Comparison of ENCODE assay signal across 7 cellular contexts in genomic region chr2:222993920-222994650, GRCh38. TPM values are rescaled to one million over a fixed set of nuclear protein-coding genes. Genes with fewer than 3 reads are reported as not detected.
DNase-seq lines count a peak whose midpoint lies in the region; ATAC-seq, FAIRE-seq and TF ChIP-seq lines count a peak whose summit lies in the region.

No MANE protein-coding gene starts in this region.

- H3K36me3 ChIP-seq in transverse colon (no peaks in the 10 kb centered on the region), small intestine (ENCODE audit: control insufficient read depth in 2 of 2, insufficient read depth in 2 of 2, low read length in 2 of 2) (no peaks in the 10 kb centered on the region)

- in situ Hi-C loops in transverse colon (cut with MboI; ENCODE audit: low pct_ligation_motif_present in 1 of 4, low pct_unique_long_range_greater_than_20kb in 1 of 4, low sequenced_read_pairs in 3 of 4): loop anchor here in 1 of 4 donors (25.0 kb wide), 1 partner anchor 618 kb away; the partner anchor contains the start of gene SCG2

- WGBS in transverse colon (ENCODE audit: low coverage in 1 of 2), 2 donors: 51 to 63% methylated on average over 4 to 8 of the region's 8 CpGs
- 53 to 70% (median 65%) methylated on average over 8 of the region's 8 CpGs for WGBS in small intestine, 3 donors

- FAIRE-seq in small intestine (lab: Jason Lieb, UNC): no peak

- H3K4me3 ChIP-seq in transverse colon (no peak overlapping the region), small intestine (ENCODE audit: low read depth in 1 of 2, low read length in 2 of 2) (no peak overlapping the region)

- peak; percentile 28 for TF ChIP-seq EP300 in transverse colon (IDR thresholded peaks at IDR 0.05; ENCODE audit: low read depth)

- no peaks in the 10 kb centered on the region for H3K9me3 ChIP-seq in transverse colon
- no peaks in the 10 kb centered on the region for H3K9me3 ChIP-seq in small intestine (ENCODE audit: control insufficient read depth, low read depth)

- DNase-seq in NCI-H460 (ENCODE audit: extremely low read depth, low read depth) (peak; percentile 56), dermis blood vessel endothelial cell (peak; percentile 17), medulla oblongata (ENCODE audit: extremely low spot score) (peak; percentile 96), transverse colon (peak; percentile 73), small intestine (no peak), CD1c-positive myeloid dendritic cell (ENCODE audit: extremely low spot score) (no peak)

- TF ChIP-seq CTCF in transverse colon (IDR thresholded peaks at IDR 0.05): no peak

- intact Hi-C loops in transverse colon (cut with DNase I; ENCODE audit: low total_unique reads): no loop called here

- H3K27ac ChIP-seq in transverse colon (peak overlapping the region; percentile 53 to 84 (median 72)), small intestine (ENCODE audit: low read depth in 1 of 2, low read length in 1 of 2) (peak overlapping the region in 1 of 2 donors; percentile 84)

- H3K27me3 ChIP-seq in transverse colon: no peaks in the 10 kb centered on the region
- H3K27me3 ChIP-seq in small intestine (ENCODE audit: control insufficient read depth in 2 of 2, insufficient read depth in 2 of 2, low read length in 2 of 2): no peaks in the 10 kb centered on the region

- TF ChIP-seq POLR2A in transverse colon (IDR thresholded peaks at IDR 0.05): no peak

- H3K4me1 ChIP-seq in transverse colon (peaks cover 0 to 13% (median 3%) of the 10 kb centered on the region in 4 donors), small intestine (ENCODE audit: control insufficient read depth in 2 of 2, insufficient read depth in 1 of 2, low read depth in 1 of 2, low read length in 1 of 2) (no peaks in the 10 kb centered on the region)

- no peak for ATAC-seq in GM19023 (IDR thresholded peaks at IDR 0.05; ENCODE audit: unreplicated experiment)

RNA-seq across cellular contexts. Expression of gene KCNE4, which starts 57.9 kb away (rescaled TPM):
- 201 and 213 TPM in 2 replicates for total RNA-seq in NCI-H460 (2014; rRNA removed; shearing (Covaris generic))
- polyA plus RNA-seq in NCI-H460 (2014; cell fraction: nucleus; rRNA removed): 119 and 144 TPM in 2 replicates
- total RNA-seq in dermis blood vessel endothelial cell (0.14 and 1.2 TPM in 2 replicates), transverse colon (1 to 10 TPM in 3 of 4 donors, under 1 TPM in 1; 0.79 to 4.6 (median 1.7) TPM)
- polyA plus RNA-seq in small intestine: 1 to 10 TPM in 1 of 3 donors, under 1 TPM in 1, not detected in 1; 0.54 to 2.5 TPM

Comparison
In these comparisons a context has a peak if more than half of its experiments do, and no peak if none do; other contexts are left out.
1. DNase-seq: peak in NCI-H460 (single experiment), dermis blood vessel endothelial cell (single experiment), medulla oblongata (single experiment) and transverse colon (single experiment); none in small intestine (single experiment) and CD1c-positive myeloid dendritic cell (single experiment).
2. RNA of gene KCNE4, which starts 57.9 kb away (total RNA-seq): 201 to 213 TPM in NCI-H460; 0.79 to 4.6 TPM in transverse colon and 0.14 to 1.2 TPM in dermis blood vessel endothelial cell; every median in the first group is over 10 times any median in the second.